Comparison of ENCODE assay signal across 1 cellular context in genomic region chr2:207823865-207824264, GRCh38.
A peak's percentile ranks its signal among the peaks of the same experiment; 100 is the strongest.
TF ChIP-seq lines count a peak whose summit lies in the region.

No MANE protein-coding gene starts in this region.

TF ChIP-seq in HepG2, 621 proteins besides CTCF, POLR2A, EP300 and RAD21 (continued from another document):
- TF ChIP-seq MXD4 (CRISPR knock-in tag; IDR thresholded peaks at IDR 0.05) (no peak), JDP2 (CRISPR knock-in tag; IDR thresholded peaks at IDR 0.05; ENCODE audit: borderline replicate concordance) (no peak), ZBTB38 (CRISPR knock-in tag; IDR thresholded peaks at IDR 0.05) (peak; percentile 57), KDM2A (CRISPR knock-in tag; IDR thresholded peaks at IDR 0.05; ENCODE audit: borderline replicate concordance, low read depth) (no peak), EED (CRISPR knock-in tag; IDR thresholded peaks at IDR 0.05) (no peak), FOXP1 (IDR thresholded peaks at IDR 0.05) (no peak), FOXP1 (CRISPR knock-in tag; IDR thresholded peaks at IDR 0.05) (peak; percentile 12; the same call in 1 of the 2 replicates), ZNF160 (CRISPR knock-in tag; IDR thresholded peaks at IDR 0.05) (no peak)
